In genomic region chr11:27611946-27612455, GRCh38 we compare ENCODE assay signal across 30 cellular contexts.
"Had no signal": no experiment of that assay in that cellular context is flagged by ENCODE, and none has a peak within 500 bp of the region (broad histone marks: within the 10 kb centered on the region; RNA-seq: fewer than 3 reads in every experiment).

No MANE protein-coding gene starts in this region.

- H3K36me3 ChIP-seq: brain microvascular endothelial cell, esophagus muscularis mucosa, gastroesophageal sphincter, pancreas, prostate gland, uterus had no signal

- H3K4me3 ChIP-seq: esophagus muscularis mucosa, gastroesophageal sphincter, pancreas, prostate gland, uterus had no signal

- DNase-seq: activated CD4-positive, alpha-beta T cell treated with anti-CD3 and anti-CD28 coated beads for 48 hours; activated CD4-positive, alpha-beta T cell treated with anti-CD3 and anti-CD28 coated beads, Interleukin-2, amount 50 U/mL, for 48 hours; activated CD8-positive, alpha-beta memory T cell treated with anti-CD3 and anti-CD28 coated beads for 24 hours; activated effector memory CD4-positive, alpha-beta T cell treated with Interleukin-2 at 50 U/mL for 16 hours; activated naive CD4-positive, alpha-beta T cell treated with anti-CD3 and anti-CD28 coated beads, Interleukin-2, amount 10 ng/mL, durations not matched to agents 7 days and 5 days; activated naive CD8-positive, alpha-beta T cell treated with anti-CD3 and anti-CD28 coated beads, Interleukin-2, amount 10 ng/mL, durations not matched to agents 7 days and 5 days; amniotic stem cell; brain microvascular endothelial cell; caudate nucleus; endodermal cell; hippocampal formation; kidney; left colon; mammary epithelial cell; naive B cell; pancreas; retina; small intestine; stimulated activated CD4-positive, alpha-beta T cell treated with anti-CD3 and anti-CD28 coated beads, Interleukin-4, amount 100 ng/mL, for 24 hours; stimulated activated naive CD8-positive, alpha-beta T cell treated with anti-CD3 and anti-CD28 coated beads, Interleukin-15, amount 100 ng/mL, for 72 hours; substantia nigra; T-helper 9 cell; uterus had no signal

- H3K4me1 ChIP-seq: gastroesophageal sphincter, pancreas, prostate gland, uterus had no signal

- ATAC-seq: activated CD4-positive, CD25-positive, alpha-beta regulatory T cell treated with anti-CD3 and anti-CD28 coated beads, Interleukin-2, amount 50 U/mL, for 24 hours; gastroesophageal sphincter; left colon; pancreas; sciatic nerve; stimulated activated memory B cell treated with anti-CD40 and anti-IgM and Interleukin-4, amounts not matched to agents 10 μg/mL and 1 μg/mL and 100 μg/mL, for 72 hours; stimulated activated naive CD8-positive, alpha-beta T cell treated with anti-CD3 and anti-CD28 coated beads, Interleukin-15, amount 100 ng/mL, for 72 hours had no signal

- H3K27me3 ChIP-seq: brain microvascular endothelial cell, esophagus muscularis mucosa, gastroesophageal sphincter, pancreas, uterus had no signal

- H3K27ac ChIP-seq: brain microvascular endothelial cell, esophagus muscularis mucosa, gastroesophageal sphincter, pancreas, prostate gland, uterus, VCaP had no signal

- H3K9me3 ChIP-seq: esophagus muscularis mucosa, gastroesophageal sphincter, pancreas, prostate gland, uterus had no signal
